ENCODE assay signal across 1 cellular context in the genomic region with DNA sequence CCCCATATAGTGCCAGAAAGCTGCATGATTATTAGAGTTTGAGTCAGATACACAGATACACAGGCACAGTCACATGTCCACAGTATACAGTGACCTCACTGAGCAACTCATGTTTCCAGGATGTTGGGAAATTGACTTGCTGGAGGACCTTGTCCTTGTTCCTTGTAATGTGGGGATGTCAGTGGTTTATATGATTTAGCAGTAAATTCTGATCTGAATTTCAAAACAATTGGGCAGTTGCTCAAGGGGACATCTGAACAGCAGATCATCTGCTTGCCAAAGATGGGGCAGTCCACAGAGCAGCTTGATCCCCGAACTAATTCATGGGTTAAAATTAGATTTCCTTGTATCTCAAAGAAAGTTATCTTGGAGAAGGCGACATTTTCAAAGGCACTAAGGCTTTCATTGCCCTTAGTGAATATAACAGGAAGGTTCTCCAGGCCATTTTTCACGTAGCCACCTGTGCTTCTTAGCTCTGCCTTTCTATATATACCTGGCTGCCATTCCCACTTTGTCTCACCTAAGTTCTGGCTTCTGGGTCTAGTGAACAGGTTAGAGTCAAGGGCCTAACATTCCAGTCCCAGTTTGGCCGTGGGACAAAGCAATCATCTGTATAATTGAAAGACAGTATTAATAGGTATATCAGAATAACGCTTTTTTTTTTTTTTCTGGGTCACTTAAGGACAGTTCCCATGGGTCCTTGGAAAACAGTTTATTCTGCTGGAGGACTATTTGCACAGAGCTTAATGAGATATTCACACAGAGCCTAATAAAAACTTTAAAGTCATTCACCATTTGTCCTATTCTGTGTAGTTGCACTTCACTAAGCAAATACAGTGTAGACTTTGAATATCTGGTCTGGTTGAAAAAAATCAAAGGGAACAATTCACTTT.
TF ChIP-seq lines count a peak whose summit lies in the region.

No MANE protein-coding gene starts in this region.

TF ChIP-seq in HepG2, 621 proteins besides CTCF, POLR2A, EP300 and RAD21 (continued from another document and continues in another):
- TF ChIP-seq NR1H2 (CRISPR knock-in tag; IDR thresholded peaks at IDR 0.05; ENCODE audit: borderline replicate concordance, low read depth) (no peak), HDAC2 (CRISPR knock-in tag; IDR thresholded peaks at IDR 0.05) (peak; percentile 69; the same call in 1 of the 2 replicates), SMC3 (IDR thresholded peaks at IDR 0.05; ENCODE audit: low read length) (peak; percentile 9; the same call in 1 of the 2 replicates), IKZF1 (IDR thresholded peaks at IDR 0.05) (no peak), SCMH1 (CRISPR knock-in tag; IDR thresholded peaks at IDR 0.05; ENCODE audit: borderline replicate concordance) (no peak), HMGA1 (CRISPR knock-in tag; conservative IDR thresholded peaks at IDR 0.05) (no peak), ZNF563 (CRISPR knock-in tag; IDR thresholded peaks at IDR 0.05) (no peak), NR2F1 (CRISPR knock-in tag; IDR thresholded peaks at IDR 0.05) (no peak), NFYB (CRISPR knock-in tag; IDR thresholded peaks at IDR 0.05) (no peak), ZNF619 (CRISPR knock-in tag; IDR thresholded peaks at IDR 0.05) (no peak), ZNF660 (CRISPR knock-in tag; IDR thresholded peaks at IDR 0.05; ENCODE audit: borderline replicate concordance, low read depth) (no peak), MBD4 (IDR thresholded peaks at IDR 0.05; ENCODE audit: borderline replicate concordance, low read length) (no peak; the same call in 1 of the 2 replicates), ZNF30 (CRISPR knock-in tag; IDR thresholded peaks at IDR 0.05) (0 out of 2 replicates have a peak, but pooled peaks have one; percentile 79), ZSCAN20 (CRISPR knock-in tag; IDR thresholded peaks at IDR 0.05; ENCODE audit: borderline replicate concordance) (no peak), KDM5A (IDR thresholded peaks at IDR 0.05; ENCODE audit: borderline replicate concordance, low read length) (no peak), ZNF431 (CRISPR knock-in tag; IDR thresholded peaks at IDR 0.05; ENCODE audit: borderline replicate concordance, low read depth) (peak; percentile 50; the same call in 1 of the 2 replicates), ZNF143 (CRISPR knock-in tag; IDR thresholded peaks at IDR 0.05) (peak; percentile 44; the same call in 1 of the 2 replicates), HNRNPLL (IDR thresholded peaks at IDR 0.05; ENCODE audit: low read depth, low read length, poor library complexity, severe bottlenecking) (no peak), RORA (CRISPR knock-in tag; IDR thresholded peaks at IDR 0.05) (peak; percentile 27; the same call in 1 of the 2 replicates), ZNF543 (CRISPR knock-in tag; IDR thresholded peaks at IDR 0.05) (peak; percentile 28; the same call in 1 of the 2 replicates), ZNF501 (CRISPR knock-in tag; IDR thresholded peaks at IDR 0.05) (no peak), ZNF614 (CRISPR knock-in tag; IDR thresholded peaks at IDR 0.05; ENCODE audit: borderline replicate concordance) (peak; percentile 8; the same call in 1 of the 2 replicates), ZNF570 (CRISPR knock-in tag; IDR thresholded peaks at IDR 0.05; ENCODE audit: borderline replicate concordance) (no peak)
- TF ChIP-seq, protein P1, sequence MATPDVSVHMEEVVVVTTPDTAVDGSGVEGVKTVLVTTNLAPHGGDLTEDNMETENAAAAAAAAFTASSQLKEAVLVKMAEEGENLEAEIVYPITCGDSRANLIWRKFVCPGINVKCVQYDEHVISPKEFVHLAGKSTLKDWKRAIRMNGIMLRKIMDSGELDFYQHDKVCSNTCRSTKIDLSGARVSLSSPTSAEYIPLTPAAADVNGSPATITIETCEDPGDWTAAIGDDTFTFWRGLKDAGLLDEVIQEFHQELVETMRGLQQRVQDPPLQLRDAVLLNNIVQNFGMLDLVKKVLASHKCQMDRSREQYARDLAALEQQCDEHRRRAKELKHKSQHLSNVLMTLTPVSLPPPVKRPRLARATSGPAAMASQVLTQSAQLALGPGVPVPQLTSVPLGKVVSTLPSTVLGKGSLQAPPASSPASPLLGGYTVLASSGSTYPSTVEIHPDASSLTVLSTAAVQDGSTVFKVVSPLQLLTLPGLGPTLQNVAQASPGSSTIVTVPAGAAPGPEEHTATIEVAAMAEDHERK (CRISPR knock-in tag; IDR thresholded peaks at IDR 0.05; ENCODE audit: low read depth), result no peak
- TF ChIP-seq, protein P2, sequence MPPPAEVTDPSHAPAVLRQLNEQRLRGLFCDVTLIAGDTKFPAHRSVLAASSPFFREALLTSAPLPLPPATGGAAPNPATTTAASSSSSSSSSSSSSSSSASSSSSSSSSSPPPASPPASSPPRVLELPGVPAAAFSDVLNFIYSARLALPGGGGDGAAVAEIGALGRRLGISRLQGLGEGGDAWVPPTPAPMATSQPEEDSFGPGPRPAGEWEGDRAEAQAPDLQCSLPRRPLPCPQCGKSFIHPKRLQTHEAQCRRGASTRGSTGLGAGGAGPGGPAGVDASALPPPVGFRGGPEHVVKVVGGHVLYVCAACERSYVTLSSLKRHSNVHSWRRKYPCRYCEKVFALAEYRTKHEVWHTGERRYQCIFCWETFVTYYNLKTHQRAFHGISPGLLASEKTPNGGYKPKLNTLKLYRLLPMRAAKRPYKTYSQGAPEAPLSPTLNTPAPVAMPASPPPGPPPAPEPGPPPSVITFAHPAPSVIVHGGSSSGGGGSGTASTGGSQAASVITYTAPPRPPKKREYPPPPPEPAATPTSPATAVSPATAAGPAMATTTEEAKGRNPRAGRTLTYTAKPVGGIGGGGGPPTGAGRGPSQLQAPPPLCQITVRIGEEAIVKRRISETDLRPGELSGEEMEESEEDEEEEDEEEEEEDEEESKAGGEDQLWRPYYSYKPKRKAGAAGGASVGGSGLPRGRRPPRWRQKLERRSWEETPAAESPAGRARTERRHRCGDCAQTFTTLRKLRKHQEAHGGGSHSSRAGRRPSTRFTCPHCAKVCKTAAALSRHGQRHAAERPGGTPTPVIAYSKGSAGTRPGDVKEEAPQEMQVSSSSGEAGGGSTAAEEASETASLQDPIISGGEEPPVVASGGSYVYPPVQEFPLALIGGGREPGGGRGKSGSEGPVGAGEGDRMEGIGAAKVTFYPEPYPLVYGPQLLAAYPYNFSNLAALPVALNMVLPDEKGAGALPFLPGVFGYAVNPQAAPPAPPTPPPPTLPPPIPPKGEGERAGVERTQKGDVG (CRISPR knock-in tag; IDR thresholded peaks at IDR 0.05; ENCODE audit: borderline replicate concordance), result no peak
- TF ChIP-seq, protein P3, sequence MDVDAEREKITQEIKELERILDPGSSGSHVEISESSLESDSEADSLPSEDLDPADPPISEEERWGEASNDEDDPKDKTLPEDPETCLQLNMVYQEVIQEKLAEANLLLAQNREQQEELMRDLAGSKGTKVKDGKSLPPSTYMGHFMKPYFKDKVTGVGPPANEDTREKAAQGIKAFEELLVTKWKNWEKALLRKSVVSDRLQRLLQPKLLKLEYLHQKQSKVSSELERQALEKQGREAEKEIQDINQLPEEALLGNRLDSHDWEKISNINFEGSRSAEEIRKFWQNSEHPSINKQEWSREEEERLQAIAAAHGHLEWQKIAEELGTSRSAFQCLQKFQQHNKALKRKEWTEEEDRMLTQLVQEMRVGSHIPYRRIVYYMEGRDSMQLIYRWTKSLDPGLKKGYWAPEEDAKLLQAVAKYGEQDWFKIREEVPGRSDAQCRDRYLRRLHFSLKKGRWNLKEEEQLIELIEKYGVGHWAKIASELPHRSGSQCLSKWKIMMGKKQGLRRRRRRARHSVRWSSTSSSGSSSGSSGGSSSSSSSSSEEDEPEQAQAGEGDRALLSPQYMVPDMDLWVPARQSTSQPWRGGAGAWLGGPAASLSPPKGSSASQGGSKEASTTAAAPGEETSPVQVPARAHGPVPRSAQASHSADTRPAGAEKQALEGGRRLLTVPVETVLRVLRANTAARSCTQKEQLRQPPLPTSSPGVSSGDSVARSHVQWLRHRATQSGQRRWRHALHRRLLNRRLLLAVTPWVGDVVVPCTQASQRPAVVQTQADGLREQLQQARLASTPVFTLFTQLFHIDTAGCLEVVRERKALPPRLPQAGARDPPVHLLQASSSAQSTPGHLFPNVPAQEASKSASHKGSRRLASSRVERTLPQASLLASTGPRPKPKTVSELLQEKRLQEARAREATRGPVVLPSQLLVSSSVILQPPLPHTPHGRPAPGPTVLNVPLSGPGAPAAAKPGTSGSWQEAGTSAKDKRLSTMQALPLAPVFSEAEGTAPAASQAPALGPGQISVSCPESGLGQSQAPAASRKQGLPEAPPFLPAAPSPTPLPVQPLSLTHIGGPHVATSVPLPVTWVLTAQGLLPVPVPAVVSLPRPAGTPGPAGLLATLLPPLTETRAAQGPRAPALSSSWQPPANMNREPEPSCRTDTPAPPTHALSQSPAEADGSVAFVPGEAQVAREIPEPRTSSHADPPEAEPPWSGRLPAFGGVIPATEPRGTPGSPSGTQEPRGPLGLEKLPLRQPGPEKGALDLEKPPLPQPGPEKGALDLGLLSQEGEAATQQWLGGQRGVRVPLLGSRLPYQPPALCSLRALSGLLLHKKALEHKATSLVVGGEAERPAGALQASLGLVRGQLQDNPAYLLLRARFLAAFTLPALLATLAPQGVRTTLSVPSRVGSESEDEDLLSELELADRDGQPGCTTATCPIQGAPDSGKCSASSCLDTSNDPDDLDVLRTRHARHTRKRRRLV (CRISPR knock-in tag; IDR thresholded peaks at IDR 0.05), result no peak; the same call in 1 of the 2 replicates
- TF ChIP-seq, protein P4, sequence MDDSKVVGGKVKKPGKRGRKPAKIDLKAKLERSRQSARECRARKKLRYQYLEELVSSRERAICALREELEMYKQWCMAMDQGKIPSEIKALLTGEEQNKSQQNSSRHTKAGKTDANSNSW (CRISPR knock-in tag; IDR thresholded peaks at IDR 0.05; ENCODE audit: borderline replicate concordance), result no peak
- TF ChIP-seq, protein P5, sequence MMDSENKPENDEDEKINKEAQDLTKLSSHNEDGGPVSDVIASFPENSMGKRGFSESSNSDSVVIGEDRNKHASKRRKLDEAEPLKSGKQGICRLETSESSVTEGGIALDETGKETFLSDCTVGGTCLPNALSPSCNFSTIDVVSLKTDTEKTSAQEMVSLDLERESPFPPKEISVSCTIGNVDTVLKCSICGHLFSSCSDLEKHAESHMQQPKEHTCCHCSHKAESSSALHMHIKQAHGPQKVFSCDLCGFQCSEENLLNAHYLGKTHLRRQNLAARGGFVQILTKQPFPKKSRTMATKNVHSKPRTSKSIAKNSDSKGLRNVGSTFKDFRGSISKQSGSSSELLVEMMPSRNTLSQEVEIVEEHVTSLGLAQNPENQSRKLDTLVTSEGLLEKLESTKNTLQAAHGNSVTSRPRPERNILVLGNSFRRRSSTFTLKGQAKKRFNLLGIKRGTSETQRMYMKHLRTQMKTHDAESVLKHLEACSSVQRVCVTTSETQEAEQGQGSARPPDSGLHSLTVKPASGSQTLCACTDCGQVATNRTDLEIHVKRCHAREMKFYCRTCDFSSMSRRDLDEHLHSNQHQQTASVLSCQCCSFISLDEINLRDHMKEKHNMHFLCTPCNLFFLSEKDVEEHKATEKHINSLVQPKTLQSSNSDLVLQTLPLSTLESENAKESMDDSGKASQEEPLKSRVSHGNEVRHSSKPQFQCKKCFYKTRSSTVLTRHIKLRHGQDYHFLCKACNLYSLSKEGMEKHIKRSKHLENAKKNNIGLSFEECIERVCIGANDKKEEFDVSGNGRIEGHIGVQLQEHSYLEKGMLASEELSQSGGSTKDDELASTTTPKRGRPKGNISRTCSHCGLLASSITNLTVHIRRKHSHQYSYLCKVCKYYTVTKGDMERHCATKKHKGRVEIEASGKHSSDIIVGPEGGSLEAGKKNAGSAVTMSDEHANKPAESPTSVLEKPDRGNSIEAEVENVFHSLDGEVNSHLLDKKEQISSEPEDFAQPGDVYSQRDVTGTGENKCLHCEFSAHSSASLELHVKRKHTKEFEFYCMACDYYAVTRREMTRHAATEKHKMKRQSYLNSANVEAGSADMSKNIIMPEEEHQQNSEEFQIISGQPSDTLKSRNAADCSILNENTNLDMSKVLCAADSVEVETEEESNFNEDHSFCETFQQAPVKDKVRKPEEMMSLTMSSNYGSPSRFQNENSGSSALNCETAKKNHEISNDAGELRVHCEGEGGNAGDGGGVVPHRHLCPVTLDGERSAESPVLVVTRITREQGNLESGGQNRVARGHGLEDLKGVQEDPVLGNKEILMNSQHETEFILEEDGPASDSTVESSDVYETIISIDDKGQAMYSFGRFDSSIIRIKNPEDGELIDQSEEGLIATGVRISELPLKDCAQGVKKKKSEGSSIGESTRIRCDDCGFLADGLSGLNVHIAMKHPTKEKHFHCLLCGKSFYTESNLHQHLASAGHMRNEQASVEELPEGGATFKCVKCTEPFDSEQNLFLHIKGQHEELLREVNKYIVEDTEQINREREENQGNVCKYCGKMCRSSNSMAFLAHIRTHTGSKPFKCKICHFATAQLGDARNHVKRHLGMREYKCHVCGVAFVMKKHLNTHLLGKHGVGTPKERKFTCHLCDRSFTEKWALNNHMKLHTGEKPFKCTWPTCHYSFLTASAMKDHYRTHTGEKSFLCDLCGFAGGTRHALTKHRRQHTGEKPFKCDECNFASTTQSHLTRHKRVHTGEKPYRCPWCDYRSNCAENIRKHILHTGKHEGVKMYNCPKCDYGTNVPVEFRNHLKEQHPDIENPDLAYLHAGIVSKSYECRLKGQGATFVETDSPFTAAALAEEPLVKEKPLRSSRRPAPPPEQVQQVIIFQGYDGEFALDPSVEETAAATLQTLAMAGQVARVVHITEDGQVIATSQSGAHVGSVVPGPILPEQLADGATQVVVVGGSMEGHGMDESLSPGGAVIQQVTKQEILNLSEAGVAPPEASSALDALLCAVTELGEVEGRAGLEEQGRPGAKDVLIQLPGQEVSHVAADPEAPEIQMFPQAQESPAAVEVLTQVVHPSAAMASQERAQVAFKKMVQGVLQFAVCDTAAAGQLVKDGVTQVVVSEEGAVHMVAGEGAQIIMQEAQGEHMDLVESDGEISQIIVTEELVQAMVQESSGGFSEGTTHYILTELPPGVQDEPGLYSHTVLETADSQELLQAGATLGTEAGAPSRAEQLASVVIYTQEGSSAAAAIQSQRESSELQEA (CRISPR knock-in tag; IDR thresholded peaks at IDR 0.05; ENCODE audit: not compliant biosample characterization), result no peak
- TF ChIP-seq, protein P6, sequence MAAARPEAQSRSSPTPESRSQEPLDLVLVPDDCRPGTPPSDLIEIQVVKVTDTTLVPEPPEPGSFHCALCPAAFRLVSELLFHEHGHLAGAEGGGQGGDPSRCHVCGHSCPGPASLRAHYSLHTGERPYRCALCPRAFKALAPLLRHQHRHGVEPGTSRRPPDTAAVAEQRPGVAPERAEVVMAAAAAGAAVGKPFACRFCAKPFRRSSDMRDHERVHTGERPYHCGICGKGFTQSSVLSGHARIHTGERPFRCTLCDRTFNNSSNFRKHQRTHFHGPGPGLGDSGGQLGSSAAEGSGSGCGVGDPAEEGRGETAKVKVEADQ (CRISPR knock-in tag; IDR thresholded peaks at IDR 0.05; ENCODE audit: borderline replicate concordance), result no peak
